ENCODE assay signal across 1 cellular context in genomic region chr6:31826793-31827285, GRCh38.
TF ChIP-seq lines count a peak whose summit lies in the region.

No MANE protein-coding gene starts in this region.

TF ChIP-seq in K562, 482 proteins besides CTCF, POLR2A, EP300 and RAD21 (continued from another document and continues in another):
- peak; percentile 62; the same call in 1 of the 2 replicates for TF ChIP-seq HINFP (tag; conservative IDR thresholded peaks at IDR 0.05; ENCODE audit: low read depth)
- no peak for TF ChIP-seq ZNF407 (IDR thresholded peaks at IDR 0.05; ENCODE audit: low read depth)
- no peak for TF ChIP-seq POLR2G (IDR thresholded peaks at IDR 0.05; ENCODE audit: low read depth, low read length)
- TF ChIP-seq TRIM24 (IDR thresholded peaks at IDR 0.05) = peak in 1 of 2 experiments; percentile 12; a peak in 1 of 4 replicates
- TF ChIP-seq THRAP3 (IDR thresholded peaks at IDR 0.05; ENCODE audit: borderline replicate concordance) = no peak
- TF ChIP-seq MCM3 (IDR thresholded peaks at IDR 0.05) = no peak
- TF ChIP-seq TCF7L2 (IDR thresholded peaks at IDR 0.05; ENCODE audit: low read depth, low read length) = no peak
- TF ChIP-seq SRF (CRISPR knock-in tag; IDR thresholded peaks at IDR 0.05) = no peak
- TF ChIP-seq LEF1 (IDR thresholded peaks at IDR 0.05) = no peak
- TF ChIP-seq ZKSCAN3 (CRISPR knock-in tag; IDR thresholded peaks at IDR 0.05) = no peak
- no peak for TF ChIP-seq MTA3 (IDR thresholded peaks at IDR 0.05; ENCODE audit: borderline replicate concordance)
- TF ChIP-seq SMARCA5 (IDR thresholded peaks at IDR 0.05) = no peak
- TF ChIP-seq, protein P1, sequence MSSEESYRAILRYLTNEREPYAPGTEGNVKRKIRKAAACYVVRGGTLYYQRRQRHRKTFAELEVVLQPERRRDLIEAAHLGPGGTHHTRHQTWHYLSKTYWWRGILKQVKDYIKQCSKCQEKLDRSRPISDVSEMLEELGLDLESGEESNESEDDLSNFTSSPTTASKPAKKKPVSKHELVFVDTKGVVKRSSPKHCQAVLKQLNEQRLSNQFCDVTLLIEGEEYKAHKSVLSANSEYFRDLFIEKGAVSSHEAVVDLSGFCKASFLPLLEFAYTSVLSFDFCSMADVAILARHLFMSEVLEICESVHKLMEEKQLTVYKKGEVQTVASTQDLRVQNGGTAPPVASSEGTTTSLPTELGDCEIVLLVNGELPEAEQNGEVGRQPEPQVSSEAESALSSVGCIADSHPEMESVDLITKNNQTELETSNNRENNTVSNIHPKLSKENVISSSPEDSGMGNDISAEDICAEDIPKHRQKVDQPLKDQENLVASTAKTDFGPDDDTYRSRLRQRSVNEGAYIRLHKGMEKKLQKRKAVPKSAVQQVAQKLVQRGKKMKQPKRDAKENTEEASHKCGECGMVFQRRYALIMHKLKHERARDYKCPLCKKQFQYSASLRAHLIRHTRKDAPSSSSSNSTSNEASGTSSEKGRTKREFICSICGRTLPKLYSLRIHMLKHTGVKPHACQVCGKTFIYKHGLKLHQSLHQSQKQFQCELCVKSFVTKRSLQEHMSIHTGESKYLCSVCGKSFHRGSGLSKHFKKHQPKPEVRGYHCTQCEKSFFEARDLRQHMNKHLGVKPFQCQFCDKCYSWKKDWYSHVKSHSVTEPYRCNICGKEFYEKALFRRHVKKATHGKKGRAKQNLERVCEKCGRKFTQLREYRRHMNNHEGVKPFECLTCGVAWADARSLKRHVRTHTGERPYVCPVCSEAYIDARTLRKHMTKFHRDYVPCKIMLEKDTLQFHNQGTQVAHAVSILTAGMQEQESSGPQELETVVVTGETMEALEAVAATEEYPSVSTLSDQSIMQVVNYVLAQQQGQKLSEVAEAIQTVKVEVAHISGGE (CRISPR knock-in tag; IDR thresholded peaks at IDR 0.05) = no peak; a peak in 1 of 6 replicates
- TF ChIP-seq, protein P2, sequence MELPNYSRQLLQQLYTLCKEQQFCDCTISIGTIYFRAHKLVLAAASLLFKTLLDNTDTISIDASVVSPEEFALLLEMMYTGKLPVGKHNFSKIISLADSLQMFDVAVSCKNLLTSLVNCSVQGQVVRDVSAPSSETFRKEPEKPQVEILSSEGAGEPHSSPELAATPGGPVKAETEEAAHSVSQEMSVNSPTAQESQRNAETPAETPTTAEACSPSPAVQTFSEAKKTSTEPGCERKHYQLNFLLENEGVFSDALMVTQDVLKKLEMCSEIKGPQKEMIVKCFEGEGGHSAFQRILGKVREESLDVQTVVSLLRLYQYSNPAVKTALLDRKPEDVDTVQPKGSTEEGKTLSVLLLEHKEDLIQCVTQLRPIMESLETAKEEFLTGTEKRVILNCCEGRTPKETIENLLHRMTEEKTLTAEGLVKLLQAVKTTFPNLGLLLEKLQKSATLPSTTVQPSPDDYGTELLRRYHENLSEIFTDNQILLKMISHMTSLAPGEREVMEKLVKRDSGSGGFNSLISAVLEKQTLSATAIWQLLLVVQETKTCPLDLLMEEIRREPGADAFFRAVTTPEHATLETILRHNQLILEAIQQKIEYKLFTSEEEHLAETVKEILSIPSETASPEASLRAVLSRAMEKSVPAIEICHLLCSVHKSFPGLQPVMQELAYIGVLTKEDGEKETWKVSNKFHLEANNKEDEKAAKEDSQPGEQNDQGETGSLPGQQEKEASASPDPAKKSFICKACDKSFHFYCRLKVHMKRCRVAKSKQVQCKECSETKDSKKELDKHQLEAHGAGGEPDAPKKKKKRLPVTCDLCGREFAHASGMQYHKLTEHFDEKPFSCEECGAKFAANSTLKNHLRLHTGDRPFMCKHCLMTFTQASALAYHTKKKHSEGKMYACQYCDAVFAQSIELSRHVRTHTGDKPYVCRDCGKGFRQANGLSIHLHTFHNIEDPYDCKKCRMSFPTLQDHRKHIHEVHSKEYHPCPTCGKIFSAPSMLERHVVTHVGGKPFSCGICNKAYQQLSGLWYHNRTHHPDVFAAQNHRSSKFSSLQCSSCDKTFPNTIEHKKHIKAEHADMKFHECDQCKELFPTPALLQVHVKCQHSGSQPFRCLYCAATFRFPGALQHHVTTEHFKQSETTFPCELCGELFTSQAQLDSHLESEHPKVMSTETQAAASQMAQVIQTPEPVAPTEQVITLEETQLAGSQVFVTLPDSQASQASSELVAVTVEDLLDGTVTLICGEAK (IDR thresholded peaks at IDR 0.05) = no peak
- TF ChIP-seq, protein P2 (CRISPR knock-in tag; IDR thresholded peaks at IDR 0.05) = no peak
- no peak for TF ChIP-seq EHMT2 (IDR thresholded peaks at IDR 0.05)
- no peak for TF ChIP-seq KHSRP (IDR thresholded peaks at IDR 0.05)
- TF ChIP-seq, protein P3, sequence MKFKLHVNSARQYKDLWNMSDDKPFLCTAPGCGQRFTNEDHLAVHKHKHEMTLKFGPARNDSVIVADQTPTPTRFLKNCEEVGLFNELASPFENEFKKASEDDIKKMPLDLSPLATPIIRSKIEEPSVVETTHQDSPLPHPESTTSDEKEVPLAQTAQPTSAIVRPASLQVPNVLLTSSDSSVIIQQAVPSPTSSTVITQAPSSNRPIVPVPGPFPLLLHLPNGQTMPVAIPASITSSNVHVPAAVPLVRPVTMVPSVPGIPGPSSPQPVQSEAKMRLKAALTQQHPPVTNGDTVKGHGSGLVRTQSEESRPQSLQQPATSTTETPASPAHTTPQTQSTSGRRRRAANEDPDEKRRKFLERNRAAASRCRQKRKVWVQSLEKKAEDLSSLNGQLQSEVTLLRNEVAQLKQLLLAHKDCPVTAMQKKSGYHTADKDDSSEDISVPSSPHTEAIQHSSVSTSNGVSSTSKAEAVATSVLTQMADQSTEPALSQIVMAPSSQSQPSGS (CRISPR knock-in tag; IDR thresholded peaks at IDR 0.05) = no peak
- TF ChIP-seq POLR2AphosphoS2 (IDR thresholded peaks at IDR 0.05; ENCODE audit: low read length) = no peak
- TF ChIP-seq CHD2 (IDR thresholded peaks at IDR 0.05; ENCODE audit: low read depth, low read length) = no peak
- TF ChIP-seq, protein P4, sequence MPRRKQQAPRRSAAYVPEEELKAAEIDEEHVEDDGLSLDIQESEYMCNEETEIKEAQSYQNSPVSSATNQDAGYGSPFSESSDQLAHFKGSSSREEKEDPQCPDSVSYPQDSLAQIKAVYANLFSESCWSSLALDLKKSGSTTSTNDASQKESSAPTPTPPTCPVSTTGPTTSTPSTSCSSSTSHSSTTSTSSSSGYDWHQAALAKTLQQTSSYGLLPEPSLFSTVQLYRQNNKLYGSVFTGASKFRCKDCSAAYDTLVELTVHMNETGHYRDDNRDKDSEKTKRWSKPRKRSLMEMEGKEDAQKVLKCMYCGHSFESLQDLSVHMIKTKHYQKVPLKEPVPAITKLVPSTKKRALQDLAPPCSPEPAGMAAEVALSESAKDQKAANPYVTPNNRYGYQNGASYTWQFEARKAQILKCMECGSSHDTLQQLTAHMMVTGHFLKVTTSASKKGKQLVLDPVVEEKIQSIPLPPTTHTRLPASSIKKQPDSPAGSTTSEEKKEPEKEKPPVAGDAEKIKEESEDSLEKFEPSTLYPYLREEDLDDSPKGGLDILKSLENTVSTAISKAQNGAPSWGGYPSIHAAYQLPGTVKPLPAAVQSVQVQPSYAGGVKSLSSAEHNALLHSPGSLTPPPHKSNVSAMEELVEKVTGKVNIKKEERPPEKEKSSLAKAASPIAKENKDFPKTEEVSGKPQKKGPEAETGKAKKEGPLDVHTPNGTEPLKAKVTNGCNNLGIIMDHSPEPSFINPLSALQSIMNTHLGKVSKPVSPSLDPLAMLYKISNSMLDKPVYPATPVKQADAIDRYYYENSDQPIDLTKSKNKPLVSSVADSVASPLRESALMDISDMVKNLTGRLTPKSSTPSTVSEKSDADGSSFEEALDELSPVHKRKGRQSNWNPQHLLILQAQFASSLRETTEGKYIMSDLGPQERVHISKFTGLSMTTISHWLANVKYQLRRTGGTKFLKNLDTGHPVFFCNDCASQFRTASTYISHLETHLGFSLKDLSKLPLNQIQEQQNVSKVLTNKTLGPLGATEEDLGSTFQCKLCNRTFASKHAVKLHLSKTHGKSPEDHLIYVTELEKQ (CRISPR knock-in tag; IDR thresholded peaks at IDR 0.05) = 0 out of 2 replicates have a peak, but pooled peaks have one; percentile 23
- no peak for TF ChIP-seq SAFB2 (IDR thresholded peaks at IDR 0.05; ENCODE audit: borderline replicate concordance, low read depth, low read length, severe bottlenecking)
- TF ChIP-seq KLF1 (tag; IDR thresholded peaks at IDR 0.05) = no peak; the same call in 1 of the 2 replicates
- TF ChIP-seq ZNF780A (CRISPR knock-in tag; IDR thresholded peaks at IDR 0.05) = no peak
